20 cellular contexts compared by ENCODE assay signal in genomic region chr11:3035333-3035732, GRCh38. TPM values are rescaled to one million over a fixed set of nuclear protein-coding genes. Genes with fewer than 3 reads are reported as not detected.
A peak's percentile ranks its signal among the peaks of the same experiment; 100 is the strongest.
DNase-seq lines count a peak whose midpoint lies in the region; ATAC-seq, FAIRE-seq and TF ChIP-seq lines count a peak whose summit lies in the region.
"Had no signal": no experiment of that assay in that cellular context is flagged by ENCODE, and none has a peak within 500 bp of the region (broad histone marks: within the 10 kb centered on the region; RNA-seq: fewer than 3 reads in every experiment).

No MANE protein-coding gene starts in this region.

- no peaks in the 10 kb centered on the region for H3K27me3 Mint-ChIP-seq in activated CD4-positive, alpha-beta T cell treated with anti-CD3 and anti-CD28 coated beads for 36 hours
- no peaks in the 10 kb centered on the region for H3K27me3 Mint-ChIP-seq in activated B cell treated with CpG ODN at 0.5 μM for 24 hours
- H3K27me3 Mint-ChIP-seq in stimulated activated naive B cell treated with anti-CD40 and anti-IgM and Interleukin-4, amounts not matched to agents 10 μg/mL and 1 μg/mL and 100 μg/mL, for 72 hours: no peaks in the 10 kb centered on the region
- H3K27me3 Mint-ChIP-seq: CD4-positive, CD25-positive, alpha-beta regulatory T cell had no signal

- H3K4me1 Mint-ChIP-seq in activated CD4-positive, alpha-beta T cell treated with anti-CD3 and anti-CD28 coated beads for 36 hours: peaks cover 28% of the 10 kb centered on the region
- peaks cover 45% of the 10 kb centered on the region for H3K4me1 Mint-ChIP-seq in activated B cell treated with CpG ODN at 0.5 μM for 24 hours
- peaks cover 31 to 40% of the 10 kb centered on the region in 2 donors for H3K4me1 Mint-ChIP-seq in stimulated activated naive B cell treated with anti-CD40 and anti-IgM and Interleukin-4, amounts not matched to agents 10 μg/mL and 1 μg/mL and 100 μg/mL, for 72 hours

- CTCF ChIA-PET in activated CD4-positive, alpha-beta T cell treated with anti-CD3 and anti-CD28 coated beads for 36 hours (lab: Charles Lee): interaction anchor here (0.6 to 4.6 kb wide), 6 partner anchors 9 to 56 kb away, joined by 3 to 35 read pairs (median 4); no protein-coding TSS in a partner anchor
- CTCF ChIA-PET in activated B cell treated with CpG ODN at 0.5 μM for 24 hours (lab: Charles Lee): interaction anchor here (2.6 to 10.2 kb wide), 2 partner anchors 12 to 57 kb away, joined by 8 to 89 read pairs; no protein-coding TSS in a partner anchor

- no peak for TF ChIP-seq CTCF in activated B cell treated with CpG ODN at 0.5 μM for 24 hours (IDR thresholded peaks at IDR 0.05)
- no peak for TF ChIP-seq CTCF in kidney (IDR thresholded peaks at IDR 0.05; ENCODE audit: borderline replicate concordance, extremely low read depth, insufficient read depth)

- no peaks in the 10 kb centered on the region for H3K9me3 ChIP-seq in kidney (ENCODE audit: control insufficient read depth in 1 of 2, low read length in 2 of 2)

- peaks cover 27 to 42% of the 10 kb centered on the region in 2 donors for H3K36me3 ChIP-seq in kidney (ENCODE audit: control insufficient read depth in 1 of 2, insufficient read depth in 2 of 2, low read length in 2 of 2)

- no peak for ATAC-seq in activated CD4-positive, alpha-beta T cell treated with anti-CD3 and anti-CD28 coated beads for 36 hours
- peak; percentile 20 for ATAC-seq in activated B cell treated with CpG ODN at 0.5 μM for 24 hours (ENCODE audit: low read depth)
- peak in 1 of 2 donors; percentile 34 for ATAC-seq in stimulated activated naive B cell treated with anti-CD40 and anti-IgM and Interleukin-4, amounts not matched to agents 10 μg/mL and 1 μg/mL and 100 μg/mL, for 72 hours (replicated peaks)
- ATAC-seq: PC-3 had no signal

- no peak overlapping the region for H3K4me3 Mint-ChIP-seq in activated CD4-positive, alpha-beta T cell treated with anti-CD3 and anti-CD28 coated beads for 36 hours
- H3K4me3 Mint-ChIP-seq in activated B cell treated with CpG ODN at 0.5 μM for 24 hours: no peak overlapping the region
- H3K4me3 Mint-ChIP-seq in stimulated activated naive B cell treated with anti-CD40 and anti-IgM and Interleukin-4, amounts not matched to agents 10 μg/mL and 1 μg/mL and 100 μg/mL, for 72 hours: no peak overlapping the region
- H3K4me3 Mint-ChIP-seq: CD4-positive, CD25-positive, alpha-beta regulatory T cell; H9 had no signal

- no peak for DNase-seq in activated CD4-positive, alpha-beta T cell treated with anti-CD3 and anti-CD28 coated beads for 36 hours
- DNase-seq in activated CD4-positive, alpha-beta T cell treated with anti-CD3 and anti-CD28 coated beads, Interleukin-2, amount 50 U/mL, for 1 hour: no peak
- DNase-seq in activated B cell treated with CpG ODN at 0.5 μM for 24 hours: no peak
- DNase-seq in kidney: peak; percentile 5
- no peak for DNase-seq in stimulated activated naive B cell treated with anti-CD40 and anti-IgM and Interleukin-4, amounts not matched to agents 10 μg/mL and 1 μg/mL and 100 μg/mL, for 72 hours
- no peak for DNase-seq in NCI-H2227 (lab: John Stamatoyannopoulos, UW; ENCODE audit: unreplicated experiment)
- no peak for DNase-seq in cortex of kidney (lab: John Stamatoyannopoulos, UW)
- DNase-seq in HT-29 (ENCODE audit: low spot score): no peak
- DNase-seq: 8988T; CD4-positive, CD25-positive, alpha-beta regulatory T cell; COR-L47; DMS 273 treated with DMSO at 0.1 percent for 48 hours; GDM1; H9; NCI-H1105; NCI-H1694 treated with DMSO at 0.1 percent for 48 hours; NCI-H2227 treated with DMSO at 0.1 percent for 48 hours; NCI-H510A treated with DMSO at 0.1 percent for 48 hours; NCI-H774; PC-3 had no signal

- peaks cover 62% of the 10 kb centered on the region for H3K36me3 Mint-ChIP-seq in activated CD4-positive, alpha-beta T cell treated with anti-CD3 and anti-CD28 coated beads for 36 hours (ENCODE audit: low read depth)
- peaks cover 84% of the 10 kb centered on the region for H3K36me3 Mint-ChIP-seq in activated B cell treated with CpG ODN at 0.5 μM for 24 hours (ENCODE audit: low read depth)
- H3K36me3 Mint-ChIP-seq in stimulated activated naive B cell treated with anti-CD40 and anti-IgM and Interleukin-4, amounts not matched to agents 10 μg/mL and 1 μg/mL and 100 μg/mL, for 72 hours: peaks cover 45 to 66% of the 10 kb centered on the region in 2 donors

- peaks cover 0 to under 1% of the 10 kb centered on the region in 2 donors for H3K4me1 ChIP-seq in kidney (ENCODE audit: control insufficient read depth in 1 of 2, insufficient read depth in 1 of 2, low read depth in 1 of 2, low read length in 2 of 2)

- H3K27ac Mint-ChIP-seq in activated CD4-positive, alpha-beta T cell treated with anti-CD3 and anti-CD28 coated beads for 36 hours: peak overlapping the region; percentile 34
- H3K27ac Mint-ChIP-seq in activated B cell treated with CpG ODN at 0.5 μM for 24 hours: peak overlapping the region; percentile 27
- H3K27ac Mint-ChIP-seq in stimulated activated naive B cell treated with anti-CD40 and anti-IgM and Interleukin-4, amounts not matched to agents 10 μg/mL and 1 μg/mL and 100 μg/mL, for 72 hours: peak overlapping the region; percentile 79

- H3K9ac ChIP-seq in kidney (ENCODE audit: low read length in 2 of 2): no peak overlapping the region

- intact Hi-C loops in activated CD4-positive, alpha-beta T cell treated with anti-CD3 and anti-CD28 coated beads for 36 hours (cut with DNase I, micrococcal nuclease): loop anchor here (5.0 kb wide), 2 partner anchors 57 to 182 kb away; partner anchors contain the start of gene MRGPRG (in 1 of the 2)
- intact Hi-C loops in activated B cell treated with CpG ODN at 0.5 μM for 24 hours (cut with micrococcal nuclease): loop anchor here (1.0 to 10.0 kb wide), 2 partner anchors 13 to 379 kb away; no protein-coding TSS in a partner anchor
- intact Hi-C loops in kidney (cut with DNase I): loop anchor here (10.0 kb wide), 1 partner anchor 179 kb away; the partner anchor contains the start of gene MRGPRG

- POLR2A ChIA-PET in activated CD4-positive, alpha-beta T cell treated with anti-CD3 and anti-CD28 coated beads for 36 hours (lab: Charles Lee): no interaction called here
- POLR2A ChIA-PET in activated B cell treated with CpG ODN at 0.5 μM for 24 hours (lab: Charles Lee): interaction anchor here (0.6 to 1.2 kb wide), 2 partner anchors 14 to 635 kb away, joined by 3 read pairs; partner anchors contain the start of gene TSSC4

- H3K9me3 Mint-ChIP-seq in activated CD4-positive, alpha-beta T cell treated with anti-CD3 and anti-CD28 coated beads for 36 hours (ENCODE audit: low read depth): no peaks in the 10 kb centered on the region
- H3K9me3 Mint-ChIP-seq in activated B cell treated with CpG ODN at 0.5 μM for 24 hours: no peaks in the 10 kb centered on the region
- H3K9me3 Mint-ChIP-seq in stimulated activated naive B cell treated with anti-CD40 and anti-IgM and Interleukin-4, amounts not matched to agents 10 μg/mL and 1 μg/mL and 100 μg/mL, for 72 hours: no peaks in the 10 kb centered on the region
- H3K9me3 Mint-ChIP-seq: CD4-positive, CD25-positive, alpha-beta regulatory T cell; H9 had no signal

- no peak overlapping the region for H3K4me3 ChIP-seq in kidney (ENCODE audit: low read length in 2 of 2)

- no peak overlapping the region for H3K27ac ChIP-seq in kidney (ENCODE audit: low read depth in 2 of 2, low read length in 2 of 2)

- FAIRE-seq in kidney (lab: Jason Lieb, UNC): no peak

RNA-seq across cellular contexts. Expression of gene CARS1, which starts 21.9 kb away (rescaled TPM):
- 100 to 1,000 TPM in 1 of 2 experiments, 10 to 100 TPM in 1; 94.1 to 126 TPM for total RNA-seq in activated CD4-positive, alpha-beta T cell treated with anti-CD3 and anti-CD28 coated beads for 36 hours
- total RNA-seq in activated B cell treated with CpG ODN at 0.5 μM for 24 hours: 95.9 and 110 TPM in 2 replicates
- total RNA-seq in kidney: 49.5 TPM
- 26.5 TPM for polyA plus RNA-seq in kidney (ENCODE audit: insufficient read depth, low read depth, low replicate concordance)
- total RNA-seq in HT-29 (2014; rRNA removed; shearing (Covaris generic)): 47.7 and 55.8 TPM in 2 replicates

RNA-seq across cellular contexts. Expression of gene NAP1L4, which starts 43.2 kb away (rescaled TPM):
- total RNA-seq in activated CD4-positive, alpha-beta T cell treated with anti-CD3 and anti-CD28 coated beads for 36 hours: 100 to 1,000 TPM; 241 to 246 TPM
- total RNA-seq in activated B cell treated with CpG ODN at 0.5 μM for 24 hours: 112 and 115 TPM in 2 replicates
- total RNA-seq in kidney: 133 TPM
- 120 TPM for polyA plus RNA-seq in kidney (ENCODE audit: insufficient read depth, low read depth, low replicate concordance)
- 114 and 116 TPM in 2 replicates for total RNA-seq in HT-29 (2014; rRNA removed; shearing (Covaris generic))

Comparison
In these comparisons a context has a peak if more than half of its experiments do, and no peak if none do; other contexts are left out.
1. H3K27ac Mint-ChIP-seq: peak in every context shown above with its lines; median percentile 79 in stimulated activated naive B cell treated with anti-CD40 and anti-IgM and Interleukin-4, amounts not matched to agents 10 μg/mL and 1 μg/mL and 100 μg/mL, for 72 hours; 34 in activated CD4-positive, alpha-beta T cell treated with anti-CD3 and anti-CD28 coated beads for 36 hours; 27 in activated B cell treated with CpG ODN at 0.5 μM for 24 hours.